ENCODE assay signal across 8 cellular contexts in the genomic region with DNA sequence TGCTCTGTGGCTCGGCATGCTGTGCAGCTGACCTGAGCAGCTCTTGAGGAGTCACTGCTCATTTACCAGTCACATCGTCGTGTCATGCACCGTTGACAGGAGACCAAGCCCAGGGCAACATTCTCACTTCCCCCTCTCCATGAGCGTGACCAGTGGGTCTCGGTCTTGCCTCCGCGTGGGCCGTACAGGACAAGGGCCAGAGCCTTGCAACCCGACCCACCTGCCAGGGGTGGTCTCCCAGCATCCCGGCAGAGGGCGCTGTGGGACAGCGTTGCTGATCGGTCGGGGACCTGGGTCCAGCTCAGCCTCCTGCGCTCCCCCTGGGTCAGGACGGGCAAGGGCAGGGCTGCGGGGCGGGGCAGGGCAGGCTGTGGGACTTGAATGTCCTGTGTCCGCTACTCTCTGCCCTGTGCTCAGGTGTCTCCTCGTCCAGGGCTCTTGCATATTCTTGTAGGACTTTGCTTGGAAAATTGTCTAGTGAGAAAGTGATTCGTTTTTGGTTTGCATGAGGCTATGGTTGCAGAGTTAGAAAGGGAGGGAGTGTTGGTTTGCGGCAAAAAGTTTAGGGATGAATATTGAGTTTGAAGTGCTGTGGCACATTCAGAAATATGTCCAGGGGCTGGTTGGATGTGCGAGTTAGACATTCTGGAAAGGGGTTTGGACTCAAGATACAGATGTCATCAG. TPM values are rescaled to one million over a fixed set of nuclear protein-coding genes. Genes with fewer than 3 reads are reported as not detected.
DNase-seq lines count a peak whose midpoint lies in the region; ATAC-seq and TF ChIP-seq lines count a peak whose summit lies in the region.

No MANE protein-coding gene starts in this region.

- TF ChIP-seq CTCF in GM10266 (IDR thresholded peaks at IDR 0.05; ENCODE audit: control insufficient read depth, insufficient read depth, low read depth, missing control alignments): peak; percentile 96
- TF ChIP-seq CTCF in HEK293 (tag by site-specific recombination; IDR thresholded peaks at IDR 0.05): peak; percentile 90
- peak; percentile 89 for TF ChIP-seq CTCF in NB4 (IDR thresholded peaks at IDR 0.05; ENCODE audit: low read depth, low read length)
- TF ChIP-seq CTCF in right atrium auricular region (IDR thresholded peaks at IDR 0.05): peak; percentile 89 to 97

- DNase-seq in GM10266 (ENCODE audit: extremely low spot score): peak; percentile 79
- peak; percentile 84 for DNase-seq in NB4 (ENCODE audit: low read depth)
- DNase-seq in T-cell: peak; percentile 46 to 86 (median 74)
- peak; percentile 91 for DNase-seq in activated naive CD8-positive, alpha-beta T cell treated with anti-CD3 and anti-CD28 coated beads, Interleukin-2, amount 50 U/mL, for 24 hours
- DNase-seq in right atrium auricular region (ENCODE audit: low spot score): peak; percentile 85
- peak; percentile 92 for DNase-seq in sciatic nerve (ENCODE audit: low spot score)
- no peak for DNase-seq in GF-D8 (lab: John Stamatoyannopoulos, UW)

- ATAC-seq in T-cell (replicated peaks in 1 of 4) (peak; percentile 74 to 91 (median 86)), sciatic nerve (peak; percentile 96)
- peak; percentile 94 for ATAC-seq in activated naive CD8-positive, alpha-beta T cell treated with anti-CD3 and anti-CD28 coated beads, Interleukin-2, amount 50 U/mL, for 24 hours

- H3K27ac Mint-ChIP-seq in T-cell: no peak overlapping the region
- H3K27ac Mint-ChIP-seq in activated naive CD8-positive, alpha-beta T cell treated with anti-CD3 and anti-CD28 coated beads, Interleukin-2, amount 50 U/mL, for 24 hours: no peak overlapping the region

- POLR2A ChIA-PET in HEK293 (lab: Yijun Ruan, JAX): interaction anchor here (0.7 to 6.5 kb wide), 8 partner anchors 9 to 139 kb away, joined by 3 to 72 read pairs (median 4); a partner anchor contains a TSS
- POLR2A ChIA-PET in T-cell (lab: Charles Lee): interaction anchor here (0.5 to 2.0 kb wide), 7 partner anchors 11 to 233 kb away, joined by 3 to 14 read pairs (median 4); a partner anchor contains a TSS

- H3K27ac ChIP-seq in HEK293 (ENCODE audit: extremely low read depth, low read depth, low read length) (no peak overlapping the region), right atrium auricular region (no peak overlapping the region)

- peaks cover 12% of the 10 kb centered on the region for H3K36me3 Mint-ChIP-seq in T-cell
- H3K36me3 Mint-ChIP-seq in activated naive CD8-positive, alpha-beta T cell treated with anti-CD3 and anti-CD28 coated beads, Interleukin-2, amount 50 U/mL, for 24 hours (ENCODE audit: low read depth): peaks cover 21% of the 10 kb centered on the region

- H3K27me3 ChIP-seq in right atrium auricular region: no peaks in the 10 kb centered on the region

- peaks cover 23 to 31% (median 28%) of the 10 kb centered on the region in 3 donors for H3K4me1 Mint-ChIP-seq in T-cell
- H3K4me1 Mint-ChIP-seq in activated naive CD8-positive, alpha-beta T cell treated with anti-CD3 and anti-CD28 coated beads, Interleukin-2, amount 50 U/mL, for 24 hours: peaks cover 18% of the 10 kb centered on the region

- peaks cover 0 to 23% of the 10 kb centered on the region in 2 experiments; a peak in 2 of 3 replicates for H3K36me3 ChIP-seq in HEK293 (ENCODE audit: control insufficient read depth in 2 of 2, insufficient read depth in 1 of 2, low read length in 2 of 2)
- H3K36me3 ChIP-seq in right atrium auricular region: peaks cover 18% of the 10 kb centered on the region

- H3K4me1 ChIP-seq in HEK293 (ENCODE audit: control insufficient read depth, insufficient read depth, low read length) (no peaks in the 10 kb centered on the region), right atrium auricular region (peaks cover 0 to 9% of the 10 kb centered on the region in 2 donors)

- intact Hi-C loops in sciatic nerve (cut with DNase I): loop anchor here (10.0 kb wide), 1 partner anchor 992 kb away; no protein-coding TSS in a partner anchor

- TF ChIP-seq POLR2A in NB4 (IDR thresholded peaks at IDR 0.05; ENCODE audit: extremely low read depth, insufficient read length): no peak

- CTCF ChIA-PET in HEK293 (lab: Yijun Ruan, JAX) (interaction anchor here (0.6 to 6.3 kb wide), 56 partner anchors 8 to 999 kb away, joined by 3 to 97 read pairs (median 4); no protein-coding TSS in a partner anchor), T-cell (lab: Charles Lee) (interaction anchor here (0.5 to 3.6 kb wide), 30 partner anchors 9 to 1259 kb away, joined by 3 to 27 read pairs (median 4); a partner anchor contains a TSS)

- H3K9me3 Mint-ChIP-seq in T-cell: no peaks in the 10 kb centered on the region
- no peaks in the 10 kb centered on the region for H3K9me3 Mint-ChIP-seq in activated naive CD8-positive, alpha-beta T cell treated with anti-CD3 and anti-CD28 coated beads, Interleukin-2, amount 50 U/mL, for 24 hours

- H3K9me3 ChIP-seq in HEK293 (ENCODE audit: control insufficient read depth, insufficient read depth, low read depth, low read length) (no peaks in the 10 kb centered on the region), right atrium auricular region (no peaks in the 10 kb centered on the region)

- peak overlapping the region in 1 of 3 donors; percentile 20 for H3K4me3 Mint-ChIP-seq in T-cell
- H3K4me3 Mint-ChIP-seq in activated naive CD8-positive, alpha-beta T cell treated with anti-CD3 and anti-CD28 coated beads, Interleukin-2, amount 50 U/mL, for 24 hours: no peak overlapping the region

- H3K27me3 Mint-ChIP-seq in T-cell: peaks cover 0 to 4% of the 10 kb centered on the region in 2 donors
- peaks cover 11% of the 10 kb centered on the region for H3K27me3 Mint-ChIP-seq in activated naive CD8-positive, alpha-beta T cell treated with anti-CD3 and anti-CD28 coated beads, Interleukin-2, amount 50 U/mL, for 24 hours

- no peak overlapping the region for H3K4me3 ChIP-seq in HEK293 (ENCODE audit: low read depth, low read length)
- H3K4me3 ChIP-seq in NB4 (ENCODE audit: low read depth, low read length): no peak overlapping the region
- no peak overlapping the region for H3K4me3 ChIP-seq in right atrium auricular region

TF ChIP-seq in HEK293, 187 proteins besides CTCF, POLR2A, EP300 and RAD21 (continues in another document):
- TF ChIP-seq OSR2 (tag by site-specific recombination; IDR thresholded peaks at IDR 0.05) (no peak), ZBTB20 (tag by site-specific recombination; IDR thresholded peaks at IDR 0.05) (peak; percentile 36), SCRT2 (tag by site-specific recombination; IDR thresholded peaks at IDR 0.05) (no peak), FEZF1 (tag by site-specific recombination; IDR thresholded peaks at IDR 0.05) (no peak), ZEB2 (tag by site-specific recombination; IDR thresholded peaks at IDR 0.05) (0 out of 2 replicates have a peak, but pooled peaks have one; percentile 18), ZNF138 (tag by site-specific recombination; IDR thresholded peaks at IDR 0.05; ENCODE audit: borderline replicate concordance) (no peak), ZIC2 (tag by site-specific recombination; IDR thresholded peaks at IDR 0.05) (0 out of 2 replicates have a peak, but pooled peaks have one; percentile 25), REPIN1 (tag by site-specific recombination; IDR thresholded peaks at IDR 0.05; ENCODE audit: low read depth) (no peak), GLIS2 (tag by site-specific recombination; IDR thresholded peaks at IDR 0.05) (peak; percentile 42), WT1 (tag by site-specific recombination; IDR thresholded peaks at IDR 0.05) (no peak), TRIM28 (IDR thresholded peaks at IDR 0.05; ENCODE audit: borderline replicate concordance, low read length) (peak; percentile 51; the same call in 1 of the 2 replicates), ZNF121 (tag by site-specific recombination; IDR thresholded peaks at IDR 0.05) (peak; percentile 85; the same call in 1 of the 2 replicates), ZBTB48 (tag by site-specific recombination; IDR thresholded peaks at IDR 0.05) (peak; percentile 72), ZNF654 (tag by site-specific recombination; IDR thresholded peaks at IDR 0.05; ENCODE audit: low read depth) (peak; percentile 77), ZNF664 (tag by site-specific recombination; IDR thresholded peaks at IDR 0.05) (no peak)
- TF ChIP-seq, protein P1, sequence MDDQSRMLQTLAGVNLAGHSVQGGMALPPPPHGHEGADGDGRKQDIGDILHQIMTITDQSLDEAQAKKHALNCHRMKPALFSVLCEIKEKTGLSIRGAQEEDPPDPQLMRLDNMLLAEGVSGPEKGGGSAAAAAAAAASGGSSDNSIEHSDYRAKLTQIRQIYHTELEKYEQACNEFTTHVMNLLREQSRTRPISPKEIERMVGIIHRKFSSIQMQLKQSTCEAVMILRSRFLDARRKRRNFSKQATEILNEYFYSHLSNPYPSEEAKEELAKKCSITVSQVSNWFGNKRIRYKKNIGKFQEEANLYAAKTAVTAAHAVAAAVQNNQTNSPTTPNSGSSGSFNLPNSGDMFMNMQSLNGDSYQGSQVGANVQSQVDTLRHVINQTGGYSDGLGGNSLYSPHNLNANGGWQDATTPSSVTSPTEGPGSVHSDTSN (CRISPR knock-in tag; IDR thresholded peaks at IDR 0.05): 0 out of 2 replicates have a peak, but pooled peaks have one; percentile 72
- TF ChIP-seq, protein P2, sequence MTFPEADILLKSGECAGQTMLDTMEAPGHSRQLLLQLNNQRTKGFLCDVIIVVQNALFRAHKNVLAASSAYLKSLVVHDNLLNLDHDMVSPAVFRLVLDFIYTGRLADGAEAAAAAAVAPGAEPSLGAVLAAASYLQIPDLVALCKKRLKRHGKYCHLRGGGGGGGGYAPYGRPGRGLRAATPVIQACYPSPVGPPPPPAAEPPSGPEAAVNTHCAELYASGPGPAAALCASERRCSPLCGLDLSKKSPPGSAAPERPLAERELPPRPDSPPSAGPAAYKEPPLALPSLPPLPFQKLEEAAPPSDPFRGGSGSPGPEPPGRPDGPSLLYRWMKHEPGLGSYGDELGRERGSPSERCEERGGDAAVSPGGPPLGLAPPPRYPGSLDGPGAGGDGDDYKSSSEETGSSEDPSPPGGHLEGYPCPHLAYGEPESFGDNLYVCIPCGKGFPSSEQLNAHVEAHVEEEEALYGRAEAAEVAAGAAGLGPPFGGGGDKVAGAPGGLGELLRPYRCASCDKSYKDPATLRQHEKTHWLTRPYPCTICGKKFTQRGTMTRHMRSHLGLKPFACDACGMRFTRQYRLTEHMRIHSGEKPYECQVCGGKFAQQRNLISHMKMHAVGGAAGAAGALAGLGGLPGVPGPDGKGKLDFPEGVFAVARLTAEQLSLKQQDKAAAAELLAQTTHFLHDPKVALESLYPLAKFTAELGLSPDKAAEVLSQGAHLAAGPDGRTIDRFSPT (tag by site-specific recombination; IDR thresholded peaks at IDR 0.05): no peak

RNA-seq across cellular contexts. Expression of a gene that starts 16.2 kb away (rescaled TPM):
- total RNA-seq in T-cell (1,000 to 10,000 TPM in 1 of 5 donors, 100 to 1,000 TPM in 4; 575 to 1,022 (median 643) TPM), right atrium auricular region (100 to 1,000 TPM; 496 to 508 TPM), sciatic nerve (567 TPM)

RNA-seq across cellular contexts. Expression of a gene that starts 41.5 kb away (rescaled TPM):
- total RNA-seq in T-cell: 10 to 100 TPM; 26.4 to 45.6 (median 42.2) TPM
- 10 to 100 TPM; 17.0 to 18.6 TPM for total RNA-seq in right atrium auricular region
- total RNA-seq in sciatic nerve: 31.9 TPM
